ENCODE assay signal across 20 cellular contexts in genomic region chr12:107390414-107390813, GRCh38.
DNase-seq lines count a peak whose midpoint lies in the region; ATAC-seq, FAIRE-seq and TF ChIP-seq lines count a peak whose summit lies in the region.
"Had no signal": no experiment of that assay in that cellular context is flagged by ENCODE, and none has a peak within 500 bp of the region (broad histone marks: within the 10 kb centered on the region; RNA-seq: fewer than 3 reads in every experiment).

No MANE protein-coding gene starts in this region.

- H3K79me2 ChIP-seq in Karpas-422 (ENCODE audit: low read length) (no peaks in the 10 kb centered on the region), OCI-LY7 (ENCODE audit: insufficient read depth, low read depth, low read length) (no peaks in the 10 kb centered on the region)

- no TSS peak for BruUV-seq in OCI-LY7 (replicated peaks; lab: Mats Ljungman, UMichigan)

- DNase-seq in activated naive CD8-positive, alpha-beta T cell treated with anti-CD3 and anti-CD28 coated beads, Interleukin-2, amount 50 U/mL, for 24 hours = no peak
- DNase-seq in Karpas-422 (peak; percentile 31), OCI-LY7 (ENCODE audit: low spot score) (no peak), GM12891 (ENCODE audit: insufficient read length, low spot score) (no peak)
- DNase-seq in stimulated activated naive CD8-positive, alpha-beta T cell treated with anti-CD3 and anti-CD28 coated beads, Interleukin-15, amount 100 ng/mL, for 72 hours = no peak
- DNase-seq: DMS79 treated with DMSO at 0.1 percent for 48 hours, GM23248, HCEC 1CT, IMR-90, NCI-H1105, NCI-H187, NCI-H748 treated with DMSO at 0.1 percent for 48 hours, PC-3, SJCRH30 had no signal

- no peaks in the 10 kb centered on the region for H3K4me1 ChIP-seq in Karpas-422 (ENCODE audit: low read length)
- H3K4me1 ChIP-seq in OCI-LY7 (ENCODE audit: insufficient read depth, low read length, poor library complexity, severe bottlenecking) = no peaks in the 10 kb centered on the region
- H3K4me1 ChIP-seq: SJCRH30 had no signal

- peaks cover 8% of the 10 kb centered on the region for H3K9me3 ChIP-seq in Karpas-422 (ENCODE audit: low read length)
- no peaks in the 10 kb centered on the region for H3K9me3 ChIP-seq in OCI-LY7 (ENCODE audit: low read length)
- H3K9me3 ChIP-seq: SJCRH30 had no signal

- H3K36me3 ChIP-seq in Karpas-422 (ENCODE audit: insufficient read depth, low read length) (no peaks in the 10 kb centered on the region), OCI-LY7 (ENCODE audit: insufficient read depth, low read length) (no peaks in the 10 kb centered on the region)
- H3K36me3 ChIP-seq: SJCRH30 had no signal

- H3K4me2 ChIP-seq in Karpas-422 (ENCODE audit: low read depth, low read length, poor library complexity, severe bottlenecking) = no peak overlapping the region
- H3K4me2 ChIP-seq in OCI-LY7 (ENCODE audit: low read length) = no peak overlapping the region

- H3K4me3 Mint-ChIP-seq in activated naive CD8-positive, alpha-beta T cell = peak overlapping the region; percentile 2
- H3K4me3 Mint-ChIP-seq in activated naive CD8-positive, alpha-beta T cell treated with anti-CD3 and anti-CD28 coated beads, Interleukin-2, amount 50 U/mL, for 24 hours = no peak overlapping the region
- H3K4me3 Mint-ChIP-seq in activated T-helper 17 cell treated with anti-CD3 and anti-CD28 coated beads, Interleukin-2, amount 50 U/mL, for 72 hours = peak overlapping the region; percentile 40
- no peak overlapping the region for H3K4me3 Mint-ChIP-seq in stimulated activated naive CD8-positive, alpha-beta T cell treated with anti-CD3 and anti-CD28 coated beads, Interleukin-15, amount 100 ng/mL, for 72 hours
- H3K4me3 Mint-ChIP-seq: CD14-positive monocyte had no signal

- peaks cover 82% of the 10 kb centered on the region for H3K4me1 Mint-ChIP-seq in activated naive CD8-positive, alpha-beta T cell (ENCODE audit: low read depth)
- peaks cover 71% of the 10 kb centered on the region for H3K4me1 Mint-ChIP-seq in activated naive CD8-positive, alpha-beta T cell treated with anti-CD3 and anti-CD28 coated beads, Interleukin-2, amount 50 U/mL, for 24 hours
- H3K4me1 Mint-ChIP-seq in activated T-helper 17 cell treated with anti-CD3 and anti-CD28 coated beads, Interleukin-2, amount 50 U/mL, for 72 hours = peaks cover 52% of the 10 kb centered on the region
- peaks cover 96% of the 10 kb centered on the region for H3K4me1 Mint-ChIP-seq in stimulated activated naive CD8-positive, alpha-beta T cell treated with anti-CD3 and anti-CD28 coated beads, Interleukin-15, amount 100 ng/mL, for 72 hours

- no peak overlapping the region for H3K4me3 ChIP-seq in Karpas-422 (ENCODE audit: low read length)
- H3K4me3 ChIP-seq in OCI-LY7 (ENCODE audit: low read depth, low read length, poor library complexity, severe bottlenecking) = no peak overlapping the region
- H3K4me3 ChIP-seq: GM23248, SJCRH30 had no signal

- no peak overlapping the region for H3K9ac ChIP-seq in Karpas-422 (ENCODE audit: low read length)
- H3K9ac ChIP-seq: GM23248 had no signal

- H3K27ac ChIP-seq in Karpas-422 (ENCODE audit: low read length) = no peak overlapping the region
- H3K27ac ChIP-seq in OCI-LY7 (ENCODE audit: low read depth, low read length, poor library complexity, severe bottlenecking) = no peak overlapping the region
- H3K27ac ChIP-seq: GM23248, RWPE1, SJCRH30 had no signal

- H3K9me2 ChIP-seq in Karpas-422 (replicated peaks; ENCODE audit: insufficient read depth, low read length) (no peaks in the 10 kb centered on the region), OCI-LY7 (ENCODE audit: insufficient read depth, low read length) (no peaks in the 10 kb centered on the region)

- H4K20me1 ChIP-seq in Karpas-422 (ENCODE audit: insufficient read depth, low read depth, low read length) (no peaks in the 10 kb centered on the region), OCI-LY7 (ENCODE audit: insufficient read depth, low read length) (no peaks in the 10 kb centered on the region)

- POLR2A ChIA-PET in OCI-LY7 (lab: Charles Lee) = no interaction called here

- H3K27ac Mint-ChIP-seq in activated naive CD8-positive, alpha-beta T cell = peak overlapping the region; percentile 48
- H3K27ac Mint-ChIP-seq in activated naive CD8-positive, alpha-beta T cell treated with anti-CD3 and anti-CD28 coated beads, Interleukin-2, amount 50 U/mL, for 24 hours = no peak overlapping the region
- H3K27ac Mint-ChIP-seq in activated T-helper 17 cell treated with anti-CD3 and anti-CD28 coated beads, Interleukin-2, amount 50 U/mL, for 72 hours = peak overlapping the region; percentile 25
- H3K27ac Mint-ChIP-seq in stimulated activated naive CD8-positive, alpha-beta T cell treated with anti-CD3 and anti-CD28 coated beads, Interleukin-15, amount 100 ng/mL, for 72 hours = no peak overlapping the region
- H3K27ac Mint-ChIP-seq: CD14-positive monocyte had no signal

- H2AFZ ChIP-seq in Karpas-422 (ENCODE audit: low read length) (no peak overlapping the region), OCI-LY7 (ENCODE audit: low read length) (no peak overlapping the region)
- H2AFZ ChIP-seq: GM23248 had no signal

- no peak for ATAC-seq in activated naive CD8-positive, alpha-beta T cell treated with anti-CD3 and anti-CD28 coated beads, Interleukin-2, amount 50 U/mL, for 24 hours
- peak; percentile 76 for ATAC-seq in activated T-helper 17 cell treated with anti-CD3 and anti-CD28 coated beads, Interleukin-2, amount 50 U/mL, for 72 hours (replicated peaks)
- ATAC-seq in stimulated activated naive CD8-positive, alpha-beta T cell treated with anti-CD3 and anti-CD28 coated beads, Interleukin-15, amount 100 ng/mL, for 72 hours = peak; percentile 39
- ATAC-seq in GM19463 (IDR thresholded peaks at IDR 0.05; ENCODE audit: unreplicated experiment) = no peak
- ATAC-seq: PC-3 had no signal

- no peak for FAIRE-seq in GM12891 (lab: Jason Lieb, UNC)
- FAIRE-seq: G401.6 had no signal

- no peak for TF ChIP-seq CTCF in OCI-LY7 (conservative IDR thresholded peaks at IDR 0.05; ENCODE audit: low read length)

- no peaks in the 10 kb centered on the region for H3K27me3 ChIP-seq in Karpas-422 (ENCODE audit: low read length)
- H3K27me3 ChIP-seq: SJCRH30 had no signal

- intact Hi-C loops in OCI-LY7 (cut with micrococcal nuclease; ENCODE audit: unreplicated experiment) = no loop called here

- no peaks in the 10 kb centered on the region for H3K9me3 Mint-ChIP-seq in activated naive CD8-positive, alpha-beta T cell (ENCODE audit: low read depth)
- H3K9me3 Mint-ChIP-seq in activated naive CD8-positive, alpha-beta T cell treated with anti-CD3 and anti-CD28 coated beads, Interleukin-2, amount 50 U/mL, for 24 hours = peaks cover 6% of the 10 kb centered on the region
- H3K9me3 Mint-ChIP-seq in activated T-helper 17 cell treated with anti-CD3 and anti-CD28 coated beads, Interleukin-2, amount 50 U/mL, for 72 hours = no peaks in the 10 kb centered on the region
- H3K9me3 Mint-ChIP-seq in stimulated activated naive CD8-positive, alpha-beta T cell treated with anti-CD3 and anti-CD28 coated beads, Interleukin-15, amount 100 ng/mL, for 72 hours = peaks cover 9 to 22% of the 10 kb centered on the region in 2 donors

- TF ChIP-seq POLR2A in GM12891 (IDR thresholded peaks at IDR 0.05; ENCODE audit: low read depth, low read length) = no peak

- H3K27me3 Mint-ChIP-seq in activated naive CD8-positive, alpha-beta T cell = no peaks in the 10 kb centered on the region
- H3K27me3 Mint-ChIP-seq in activated naive CD8-positive, alpha-beta T cell treated with anti-CD3 and anti-CD28 coated beads, Interleukin-2, amount 50 U/mL, for 24 hours = no peaks in the 10 kb centered on the region
- no peaks in the 10 kb centered on the region for H3K27me3 Mint-ChIP-seq in activated T-helper 17 cell treated with anti-CD3 and anti-CD28 coated beads, Interleukin-2, amount 50 U/mL, for 72 hours
- H3K27me3 Mint-ChIP-seq in stimulated activated naive CD8-positive, alpha-beta T cell treated with anti-CD3 and anti-CD28 coated beads, Interleukin-15, amount 100 ng/mL, for 72 hours = no peaks in the 10 kb centered on the region

- CTCF ChIA-PET in OCI-LY7 (lab: Charles Lee; ENCODE audit: unreplicated experiment) = no interaction called here

- H3K36me3 Mint-ChIP-seq in activated naive CD8-positive, alpha-beta T cell = peaks cover 7% of the 10 kb centered on the region
- H3K36me3 Mint-ChIP-seq in activated naive CD8-positive, alpha-beta T cell treated with anti-CD3 and anti-CD28 coated beads, Interleukin-2, amount 50 U/mL, for 24 hours (ENCODE audit: low read depth) = peaks cover 7% of the 10 kb centered on the region
- H3K36me3 Mint-ChIP-seq in activated T-helper 17 cell treated with anti-CD3 and anti-CD28 coated beads, Interleukin-2, amount 50 U/mL, for 72 hours (ENCODE audit: low read depth) = no peaks in the 10 kb centered on the region
- H3K36me3 Mint-ChIP-seq: CD14-positive monocyte had no signal

TF ChIP-seq in GM12891, 5 proteins besides CTCF, POLR2A, EP300 and RAD21:
- TF ChIP-seq TAF1 (IDR thresholded peaks at IDR 0.05; ENCODE audit: low read depth, low read length) (no peak), SPI1 (IDR thresholded peaks at IDR 0.05; ENCODE audit: low read depth, low read length) (no peak), POLR2AphosphoS5 (IDR thresholded peaks at IDR 0.05; ENCODE audit: low read depth, low read length) (no peak), POU2F2 (IDR thresholded peaks at IDR 0.05; ENCODE audit: low read depth, low read length) (no peak), PAX5 (IDR thresholded peaks at IDR 0.05; ENCODE audit: insufficient read depth, low read length, severe bottlenecking) (no peak)

Comparison
In these comparisons a context has a peak if more than half of its experiments do, and no peak if none do; other contexts are left out.
1. H3K27ac Mint-ChIP-seq: peak in activated naive CD8-positive, alpha-beta T cell (single experiment) and activated T-helper 17 cell treated with anti-CD3 and anti-CD28 coated beads, Interleukin-2, amount 50 U/mL, for 72 hours (single experiment); none in activated naive CD8-positive, alpha-beta T cell treated with anti-CD3 and anti-CD28 coated beads, Interleukin-2, amount 50 U/mL, for 24 hours (single experiment) and stimulated activated naive CD8-positive, alpha-beta T cell treated with anti-CD3 and anti-CD28 coated beads, Interleukin-15, amount 100 ng/mL, for 72 hours (0 of 2).
2. H3K4me3 Mint-ChIP-seq: peak in activated naive CD8-positive, alpha-beta T cell (single experiment) and activated T-helper 17 cell treated with anti-CD3 and anti-CD28 coated beads, Interleukin-2, amount 50 U/mL, for 72 hours (single experiment); none in activated naive CD8-positive, alpha-beta T cell treated with anti-CD3 and anti-CD28 coated beads, Interleukin-2, amount 50 U/mL, for 24 hours (single experiment) and stimulated activated naive CD8-positive, alpha-beta T cell treated with anti-CD3 and anti-CD28 coated beads, Interleukin-15, amount 100 ng/mL, for 72 hours (0 of 2).
3. ATAC-seq: peak in activated T-helper 17 cell treated with anti-CD3 and anti-CD28 coated beads, Interleukin-2, amount 50 U/mL, for 72 hours (single experiment) and stimulated activated naive CD8-positive, alpha-beta T cell treated with anti-CD3 and anti-CD28 coated beads, Interleukin-15, amount 100 ng/mL, for 72 hours (single experiment); none in activated naive CD8-positive, alpha-beta T cell treated with anti-CD3 and anti-CD28 coated beads, Interleukin-2, amount 50 U/mL, for 24 hours (single experiment) and GM19463 (single experiment).